Comparison of ENCODE assay signal across 1 cellular context in the genomic region with DNA sequence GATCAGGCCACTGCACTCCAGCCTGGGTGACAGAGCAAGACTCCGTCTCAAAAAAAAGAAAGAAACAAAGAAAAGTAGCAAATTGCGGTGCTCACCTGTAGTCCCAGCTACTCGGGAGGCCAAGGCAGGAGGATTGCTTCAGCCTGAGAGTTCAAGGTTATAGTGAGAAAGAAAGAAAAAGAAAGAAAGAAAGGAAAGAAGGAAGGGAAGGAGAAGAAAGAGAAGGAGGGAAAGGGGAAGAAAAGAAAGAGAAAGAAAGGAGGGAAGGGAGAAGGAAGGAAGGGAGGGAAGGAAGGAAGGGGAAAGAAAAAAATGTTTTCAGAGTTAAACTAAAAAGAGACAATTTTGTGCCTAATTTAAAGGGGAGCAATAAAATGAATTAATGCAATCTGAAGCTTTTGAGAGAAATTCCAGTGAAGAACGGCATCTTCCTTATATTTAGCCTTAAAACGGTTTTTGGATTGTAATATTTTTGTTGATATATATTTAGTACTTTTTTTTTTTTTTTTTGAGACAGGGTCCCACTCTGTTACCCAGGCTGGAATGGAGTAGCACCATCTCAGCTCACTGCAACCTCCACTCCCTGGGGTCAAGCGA.
TF ChIP-seq lines count a peak whose summit lies in the region.

No MANE protein-coding gene starts in this region.

TF ChIP-seq in GM23338, 12 proteins besides CTCF, POLR2A, EP300 and RAD21 (continued from another document):
- TF ChIP-seq JUNB (IDR thresholded peaks at IDR 0.05; ENCODE audit: unreplicated experiment) (no peak), ZNF331 (CRISPR knock-in tag; IDR thresholded peaks at IDR 0.05; ENCODE audit: low read depth) (no peak), NANOG (IDR thresholded peaks at IDR 0.05; ENCODE audit: borderline replicate concordance) (no peak)
